23 cellular contexts compared by ENCODE assay signal in genomic region chr2:220961461-220961860, GRCh38.
A peak's percentile ranks its signal among the peaks of the same experiment; 100 is the strongest.
DNase-seq lines count a peak whose midpoint lies in the region; ATAC-seq and TF ChIP-seq lines count a peak whose summit lies in the region.
"Had no signal": no experiment of that assay in that cellular context is flagged by ENCODE, and none has a peak within 500 bp of the region (broad histone marks: within the 10 kb centered on the region; RNA-seq: fewer than 3 reads in every experiment).

No MANE protein-coding gene starts in this region.

- H3K4me2 ChIP-seq in mesenchymal stem cell (ENCODE audit: low read length, poor library complexity, severe bottlenecking) (no peak overlapping the region), hepatocyte (no peak overlapping the region)
- H3K4me2 ChIP-seq: A549, BLaER1 had no signal

- no peak overlapping the region for H2BK5ac ChIP-seq in mesenchymal stem cell (ENCODE audit: low read depth, low read length, poor library complexity, severe bottlenecking)

- H2BK15ac ChIP-seq in mesenchymal stem cell (ENCODE audit: low read depth, poor library complexity, severe bottlenecking) = no peak overlapping the region

- H3K4me3 ChIP-seq in right cardiac atrium (ENCODE audit: low read length) (no peak overlapping the region), adipocyte (ENCODE audit: low read length) (no peak overlapping the region), mesenchymal stem cell (ENCODE audit: insufficient read depth in 1 of 2, low read depth in 1 of 2, low read length in 2 of 2) (no peak overlapping the region), tibial artery (no peak overlapping the region), hepatocyte (no peak overlapping the region)
- H3K4me3 ChIP-seq: A549, BLaER1, GM12878, HAP-1 had no signal

- no peak overlapping the region for H4K91ac ChIP-seq in mesenchymal stem cell (ENCODE audit: low read length)

- H3K9ac ChIP-seq in adipocyte (ENCODE audit: low read length) (no peak overlapping the region), mesenchymal stem cell (ENCODE audit: low read length) (no peak overlapping the region)
- H3K9ac ChIP-seq: BLaER1 had no signal

- H2BK120ac ChIP-seq in mesenchymal stem cell (ENCODE audit: low read depth, low read length) = no peak overlapping the region

- ATAC-seq in right cardiac atrium (peak in 1 of 2 donors; percentile 17), Right ventricle myocardium superior (ENCODE audit: poor library complexity) (no peak), GM19023 (IDR thresholded peaks at IDR 0.05; ENCODE audit: unreplicated experiment) (no peak)
- ATAC-seq: A549; CD8-positive, alpha-beta T cell; GM12878 had no signal

- peak overlapping the region; percentile 78 for H3K27ac ChIP-seq in right cardiac atrium (ENCODE audit: low read length)
- no peak overlapping the region for H3K27ac ChIP-seq in mesenchymal stem cell (ENCODE audit: low read length, poor library complexity, severe bottlenecking)
- H3K27ac ChIP-seq in tibial artery = peak overlapping the region; percentile 17 to 21
- no peak overlapping the region for H3K27ac ChIP-seq in hepatocyte
- H3K27ac ChIP-seq: A549, BLaER1, C4-2B had no signal

- H3K4me1 ChIP-seq in right cardiac atrium (ENCODE audit: control insufficient read depth, insufficient read depth, low read length) (peaks cover 5% of the 10 kb centered on the region), adipocyte (ENCODE audit: control insufficient read depth, insufficient read depth, low read length) (peaks cover 17% of the 10 kb centered on the region), mesenchymal stem cell (ENCODE audit: control insufficient read depth, insufficient read depth, low read depth, low read length) (peaks cover 4% of the 10 kb centered on the region), tibial artery (peaks cover 0 to 43% (median 13%) of the 10 kb centered on the region in 4 donors), hepatocyte (ENCODE audit: insufficient read depth) (no peaks in the 10 kb centered on the region)
- H3K4me1 ChIP-seq: A549, BLaER1, Caco-2, HAP-1 had no signal

- no peak for TF ChIP-seq CTCF in tibial artery (IDR thresholded peaks at IDR 0.05)
- TF ChIP-seq CTCF in hepatocyte (IDR thresholded peaks at IDR 0.05; ENCODE audit: poor library complexity) = no peak

- H4K20me1 ChIP-seq in hepatocyte (ENCODE audit: insufficient read depth, poor library complexity, severe bottlenecking) = no peaks in the 10 kb centered on the region
- H4K20me1 ChIP-seq: BLaER1 had no signal

- no peak overlapping the region for H2AFZ ChIP-seq in mesenchymal stem cell (ENCODE audit: low read depth, low read length)
- no peak overlapping the region for H2AFZ ChIP-seq in hepatocyte

- no peak overlapping the region for H2AK5ac ChIP-seq in mesenchymal stem cell (ENCODE audit: low read length, severe bottlenecking)

- no peak overlapping the region for H4K8ac ChIP-seq in mesenchymal stem cell (ENCODE audit: low read length)

- H3K9me3 ChIP-seq in right cardiac atrium (ENCODE audit: control insufficient read depth, low read length) (no peaks in the 10 kb centered on the region), adipocyte (ENCODE audit: control insufficient read depth, low read length) (no peaks in the 10 kb centered on the region), mesenchymal stem cell (ENCODE audit: control insufficient read depth, low read length) (no peaks in the 10 kb centered on the region), tibial artery (no peaks in the 10 kb centered on the region), hepatocyte (ENCODE audit: low read depth) (no peaks in the 10 kb centered on the region)
- H3K9me3 ChIP-seq: A549, BLaER1, Caco-2, HAP-1 had no signal

- no peak overlapping the region for H3K23ac ChIP-seq in mesenchymal stem cell (ENCODE audit: low read length in 2 of 2)

- no peaks in the 10 kb centered on the region for H3K79me2 ChIP-seq in hepatocyte

- no peaks in the 10 kb centered on the region for H3K79me1 ChIP-seq in mesenchymal stem cell (replicated peaks; ENCODE audit: low read length, poor library complexity, severe bottlenecking)

- no peaks in the 10 kb centered on the region for H3K9me2 ChIP-seq in hepatocyte (replicated peaks; ENCODE audit: insufficient read depth)

- no peak for DNase-seq in right cardiac atrium
- DNase-seq in Right ventricle myocardium superior = no peak
- peak; percentile 4 for DNase-seq in adipocyte (ENCODE audit: low read depth)
- peak; percentile 28 for DNase-seq in mesenchymal stem cell
- no peak for DNase-seq in tibial artery
- DNase-seq in hepatocyte (ENCODE audit: low spot score) = no peak
- no peak for DNase-seq in activated CD4-positive, alpha-beta T cell treated with anti-CD3 and anti-CD28 coated beads, Interleukin-2, amount 50 U/mL, for 48 hours
- DNase-seq: 8988T; Caco-2; CD4-positive, CD25-positive, alpha-beta regulatory T cell; CD8-positive, alpha-beta T cell; DMS153; DND-41; EL; GDM1; GOT3; HFFc6 had no signal

- WGBS in right cardiac atrium = 89% methylated on average over 1 of the region's 1 CpG
- WGBS in mesenchymal stem cell = no CpG with 5 or more reads among the region's 1 CpG
- WGBS in hepatocyte (ENCODE audit: low lambda C conversion rate, missing lambda C conversion rate) = 97% methylated on average over 1 of the region's 1 CpG

- intact Hi-C loops in right cardiac atrium (cut with DNase I) = no loop called here
- intact Hi-C loops in Right ventricle myocardium superior (cut with DNase I) = no loop called here
- intact Hi-C loops in tibial artery (cut with DNase I; ENCODE audit: low total_unique reads) = no loop called here

- no peak overlapping the region for H3K18ac ChIP-seq in mesenchymal stem cell (ENCODE audit: low read depth in 1 of 2, low read length in 2 of 2)

- no peak overlapping the region for H2BK12ac ChIP-seq in mesenchymal stem cell (ENCODE audit: low read length in 2 of 2)

- no peak overlapping the region for H3K14ac ChIP-seq in mesenchymal stem cell (ENCODE audit: low read length in 2 of 2)

- no peak overlapping the region for H3K4ac ChIP-seq in mesenchymal stem cell (ENCODE audit: low read depth in 1 of 2, low read length in 2 of 2)

- H3K27me3 ChIP-seq in right cardiac atrium (ENCODE audit: control insufficient read depth, insufficient read depth) (no peaks in the 10 kb centered on the region), adipocyte (replicated peaks; ENCODE audit: control insufficient read depth, insufficient read depth, low read length) (no peaks in the 10 kb centered on the region), mesenchymal stem cell (ENCODE audit: control insufficient read depth in 1 of 2, insufficient read depth in 1 of 2, low read length in 2 of 2) (peaks cover 0 to 4% of the 10 kb centered on the region in 2 experiments), tibial artery (no peaks in the 10 kb centered on the region), hepatocyte (no peaks in the 10 kb centered on the region)
- H3K27me3 ChIP-seq: BLaER1 had no signal

- H3K36me3 ChIP-seq in adipocyte (ENCODE audit: control insufficient read depth, insufficient read depth, low read length, severe bottlenecking) (no peaks in the 10 kb centered on the region), mesenchymal stem cell (ENCODE audit: control insufficient read depth in 1 of 2, insufficient read depth in 2 of 2, low read depth in 1 of 2, low read length in 2 of 2) (no peaks in the 10 kb centered on the region), tibial artery (no peaks in the 10 kb centered on the region), hepatocyte (replicated peaks; ENCODE audit: insufficient read depth, low read depth) (no peaks in the 10 kb centered on the region)
- H3K36me3 ChIP-seq: BLaER1, HAP-1 had no signal

Comparison
In these comparisons a context has a peak if more than half of its experiments do, and no peak if none do; other contexts are left out.
1. DNase-seq: peak in adipocyte (single experiment) and mesenchymal stem cell (single experiment); none in right cardiac atrium (0 of 3), Right ventricle myocardium superior (single experiment), tibial artery (0 of 2), hepatocyte (single experiment) and activated CD4-positive, alpha-beta T cell treated with anti-CD3 and anti-CD28 coated beads, Interleukin-2, amount 50 U/mL, for 48 hours (0 of 2).
2. H3K27ac ChIP-seq: peak in right cardiac atrium (single experiment) and tibial artery (2 of 2); none in mesenchymal stem cell (single experiment) and hepatocyte (single experiment).